In genomic region chr19:2495130-2495641, GRCh38 we compare ENCODE assay signal across 8 cellular contexts. TPM values are rescaled to one million over a fixed set of nuclear protein-coding genes. Genes with fewer than 3 reads are reported as not detected.
DNase-seq lines count a peak whose midpoint lies in the region; ATAC-seq and TF ChIP-seq lines count a peak whose summit lies in the region.

No MANE protein-coding gene starts in this region.

- H3K79me2 ChIP-seq in OCI-LY7 (ENCODE audit: insufficient read depth, low read depth, low read length) = no peaks in the 10 kb centered on the region

- H3K9me3 Mint-ChIP-seq in activated T-cell treated with anti-CD3 and anti-CD28 coated beads, Interleukin-2, amount 50 U/mL, for 4 hours = no peaks in the 10 kb centered on the region

- H4K20me1 ChIP-seq in OCI-LY7 (ENCODE audit: insufficient read depth, low read length) = no peaks in the 10 kb centered on the region

- peaks cover 62% of the 10 kb centered on the region for H3K4me1 ChIP-seq in OCI-LY7 (ENCODE audit: insufficient read depth, low read length, poor library complexity, severe bottlenecking)
- peaks cover 0 to 21% (median 8%) of the 10 kb centered on the region in 4 donors for H3K4me1 ChIP-seq in right lobe of liver
- H3K4me1 ChIP-seq in thymus (ENCODE audit: control insufficient read depth, insufficient read depth, low read length) = peaks cover 11% of the 10 kb centered on the region

- peak; percentile 47 for TF ChIP-seq POLR2A in right lobe of liver (IDR thresholded peaks at IDR 0.05)

- peak; percentile 35 to 42 for ATAC-seq in activated T-cell treated with anti-CD3 and anti-CD28 coated beads, Interleukin-2, amount 50 U/mL, for 4 hours
- ATAC-seq in right lobe of liver = peak; percentile 81 to 92 (median 88)
- ATAC-seq in HG03439 (IDR thresholded peaks at IDR 0.05; ENCODE audit: unreplicated experiment) = no peak

- TF ChIP-seq CTCF in OCI-LY7 (conservative IDR thresholded peaks at IDR 0.05; ENCODE audit: low read length) (no peak; the same call in 1 of the 2 replicates), right lobe of liver (IDR thresholded peaks at IDR 0.05) (no peak)

- H2AFZ ChIP-seq in OCI-LY7 (ENCODE audit: low read length) = peak overlapping the region; percentile 51; the same call in 1 of the 2 replicates

- peaks cover 25% of the 10 kb centered on the region for H3K4me1 Mint-ChIP-seq in activated T-cell treated with anti-CD3 and anti-CD28 coated beads, Interleukin-2, amount 50 U/mL, for 4 hours (ENCODE audit: low read depth)

- intact Hi-C loops in OCI-LY7 (cut with micrococcal nuclease; ENCODE audit: unreplicated experiment) (no loop called here), right lobe of liver (cut with DNase I) (loop anchor here in 1 of 2 donors (10.0 kb wide), 1 partner anchor 80 kb away; no protein-coding TSS in a partner anchor)

- H3K27me3 ChIP-seq in right lobe of liver (no peaks in the 10 kb centered on the region), thymus (ENCODE audit: control insufficient read depth, insufficient read depth) (peaks cover 45% of the 10 kb centered on the region)

- WGBS in right lobe of liver (ENCODE audit: insufficient coverage, low coverage, low lambda C conversion rate, missing lambda C conversion rate) = 10% methylated on average over 4 of the region's 26 CpGs
- 4% methylated on average over 26 of the region's 26 CpGs for WGBS in thymus

- H3K9me2 ChIP-seq in OCI-LY7 (ENCODE audit: insufficient read depth, low read length) = no peaks in the 10 kb centered on the region

- no peaks in the 10 kb centered on the region for H3K9me3 ChIP-seq in OCI-LY7 (ENCODE audit: low read length)
- no peaks in the 10 kb centered on the region for H3K9me3 ChIP-seq in right lobe of liver
- peaks cover 1% of the 10 kb centered on the region for H3K9me3 ChIP-seq in thymus (ENCODE audit: control insufficient read depth)

- H3K27ac ChIP-seq in OCI-LY7 (ENCODE audit: low read depth, low read length, poor library complexity, severe bottlenecking) = no peak overlapping the region
- H3K27ac ChIP-seq in right lobe of liver = peak overlapping the region; percentile 56 to 66 (median 58)
- H3K27ac ChIP-seq in thymus (ENCODE audit: low read depth) = no peak overlapping the region

- POLR2A ChIA-PET in OCI-LY7 (lab: Charles Lee) = interaction anchor here (0.7 kb wide), 1 partner anchor 19 kb away, joined by 3 read pairs; the partner anchor contains the start of gene GADD45B

- H3K4me2 ChIP-seq in OCI-LY7 (ENCODE audit: low read length) = peak overlapping the region; percentile 73

- peaks cover 31% of the 10 kb centered on the region for H3K27me3 Mint-ChIP-seq in activated T-cell treated with anti-CD3 and anti-CD28 coated beads, Interleukin-2, amount 50 U/mL, for 4 hours (ENCODE audit: low read depth)

- DNase-seq in activated T-cell treated with anti-CD3 and anti-CD28 coated beads, Interleukin-2, amount 50 U/mL, for 4 hours = no peak
- DNase-seq in activated T-cell treated with anti-CD3 and anti-CD28 coated beads, Interleukin-2, amount 50 U/mL, for 1 hour = no peak
- no peak for DNase-seq in OCI-LY7 (ENCODE audit: low spot score)
- DNase-seq in dedifferentiated amniotic fluid mesenchymal stem cell (ENCODE audit: extremely low spot score) = peak; percentile 81
- peak; percentile 86 to 92 (median 88) for DNase-seq in right lobe of liver
- no peak for DNase-seq in superior temporal gyrus (ENCODE audit: extremely low spot score)

- BruUV-seq in OCI-LY7 (replicated peaks; lab: Mats Ljungman, UMichigan) = no TSS peak

- H3K4me3 Mint-ChIP-seq in activated T-cell treated with anti-CD3 and anti-CD28 coated beads, Interleukin-2, amount 50 U/mL, for 4 hours = peak overlapping the region; percentile 56

- H3K4me3 ChIP-seq in OCI-LY7 (ENCODE audit: low read depth, low read length, poor library complexity, severe bottlenecking) (peak overlapping the region; percentile 67), right lobe of liver (peak overlapping the region; percentile 50 to 61 (median 55)), thymus (ENCODE audit: low read length) (peak overlapping the region; percentile 52)

- CTCF ChIA-PET in OCI-LY7 (lab: Charles Lee; ENCODE audit: unreplicated experiment) = no interaction called here

- H3K36me3 Mint-ChIP-seq in activated T-cell treated with anti-CD3 and anti-CD28 coated beads, Interleukin-2, amount 50 U/mL, for 4 hours (ENCODE audit: insufficient read depth) = no peaks in the 10 kb centered on the region

- H3K36me3 ChIP-seq in OCI-LY7 (ENCODE audit: insufficient read depth, low read length) = no peaks in the 10 kb centered on the region
- H3K36me3 ChIP-seq in right lobe of liver = no peaks in the 10 kb centered on the region
- H3K36me3 ChIP-seq in thymus (ENCODE audit: control insufficient read depth, insufficient read depth) = no peaks in the 10 kb centered on the region

RNA-seq across cellular contexts. Expression of gene GADD45B, which starts 19.3 kb away (rescaled TPM):
- total RNA-seq in activated T-cell treated with anti-CD3 and anti-CD28 coated beads, Interleukin-2, amount 50 U/mL, for 4 hours = 10 to 100 TPM; 67.4 to 75.5 (median 72.8) TPM
- total RNA-seq in OCI-LY7 (2014; rRNA removed; shearing (Covaris generic)) = 98.4 and 102 TPM in 2 replicates
- total RNA-seq in OCI-LY7 (2022) (36.5 and 40.5 TPM in 2 replicates), right lobe of liver (100 to 1,000 TPM in 4 of 6 experiments, 10 to 100 TPM in 2; 39.0 to 176 (median 127) TPM)
- 161 TPM for polyA plus RNA-seq in thymus

RNA-seq across cellular contexts. Expression of gene LMNB2, which starts 38.4 kb away (rescaled TPM):
- 10 to 100 TPM; 90.9 to 98.3 (median 92.0) TPM for total RNA-seq in activated T-cell treated with anti-CD3 and anti-CD28 coated beads, Interleukin-2, amount 50 U/mL, for 4 hours
- 141 and 150 TPM in 2 replicates for total RNA-seq in OCI-LY7 (2014; rRNA removed; shearing (Covaris generic))
- 113 and 117 TPM in 2 replicates for total RNA-seq in OCI-LY7 (2022)
- 10 to 100 TPM in 1 of 6 experiments, 1 to 10 TPM in 5; 4.6 to 11.6 (median 7.1) TPM for total RNA-seq in right lobe of liver
- polyA plus RNA-seq in thymus = 13.8 TPM

Comparison
In these comparisons a context has a peak if more than half of its experiments do, and no peak if none do; other contexts are left out.
1. DNase-seq: peak in dedifferentiated amniotic fluid mesenchymal stem cell (single experiment) and right lobe of liver (3 of 3); none in activated T-cell treated with anti-CD3 and anti-CD28 coated beads, Interleukin-2, amount 50 U/mL, for 4 hours (single experiment), activated T-cell treated with anti-CD3 and anti-CD28 coated beads, Interleukin-2, amount 50 U/mL, for 1 hour (single experiment), OCI-LY7 (single experiment) and superior temporal gyrus (single experiment).
2. H3K27ac ChIP-seq: peak in right lobe of liver (3 of 3); none in OCI-LY7 (single experiment) and thymus (single experiment).
3. RNA of gene LMNB2, which starts 38.4 kb away (total RNA-seq): 113 to 150 TPM in OCI-LY7 and 90.9 to 98.3 TPM in activated T-cell treated with anti-CD3 and anti-CD28 coated beads, Interleukin-2, amount 50 U/mL, for 4 hours; 4.6 to 11.6 TPM in right lobe of liver; every median in the first group is over 4 times any median in the second.
4. Peak in every context shown above with its lines, with median percentiles within 50 percentile points of each other: H3K4me3 ChIP-seq.